30 cellular contexts compared by ENCODE assay signal in the genomic region with DNA sequence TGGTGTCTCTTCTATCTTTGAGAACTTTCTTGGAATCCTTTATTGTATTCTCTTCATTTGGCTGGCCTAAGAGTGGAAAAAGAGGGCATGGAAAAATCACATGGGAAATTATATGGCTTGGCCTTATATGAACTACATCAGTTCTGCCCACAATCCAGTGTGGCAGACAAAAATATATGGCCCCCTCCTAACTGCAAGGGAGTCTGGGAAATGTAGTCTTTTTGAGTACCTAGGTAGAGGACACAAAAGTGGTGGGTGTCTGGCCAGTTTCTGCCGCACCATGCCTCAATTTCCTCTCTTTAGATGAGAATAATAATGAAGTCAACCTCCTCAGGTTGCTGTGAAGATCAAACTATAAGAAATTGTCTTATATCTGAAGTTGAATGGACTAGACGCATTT.
"Had no signal": no experiment of that assay in that cellular context is flagged by ENCODE, and none has a peak within 500 bp of the region (broad histone marks: within the 10 kb centered on the region; RNA-seq: fewer than 3 reads in every experiment).

No MANE protein-coding gene starts in this region.

- H3K4me1 ChIP-seq: SJCRH30 had no signal

- H3K9me2 ChIP-seq: SK-N-SH had no signal

- H3K9ac ChIP-seq: SK-N-SH had no signal

- H3K4me2 ChIP-seq: SK-N-SH had no signal

- DNase-seq: activated CD4-positive, alpha-beta T cell treated with anti-CD3 and anti-CD28 coated beads for 36 hours; activated CD4-positive, alpha-beta T cell treated with anti-CD3 and anti-CD28 coated beads, Interleukin-2, amount 10 ng/mL, durations not matched to agents 7 days and 5 days; activated CD4-positive, alpha-beta T cell treated with anti-CD3 and anti-CD28 coated beads, Interleukin-2, amount 50 U/mL, for 48 hours; activated CD8-positive, alpha-beta T cell treated with anti-CD3 and anti-CD28 coated beads, Interleukin-2, amount 10 ng/mL, durations not matched to agents 7 days and 5 days; activated gamma-delta T cell treated with Interleukin-2 at 50 U/mL for 16 hours; activated naive CD4-positive, alpha-beta T cell treated with anti-CD3 and anti-CD28 coated beads, Interleukin-2, amount 10 ng/mL, durations not matched to agents 7 days and 5 days; activated naive CD8-positive, alpha-beta T cell treated with anti-CD3 and anti-CD28 coated beads, Interleukin-2, amount 50 U/mL, for 24 hours; activated T-cell treated with anti-CD3 and anti-CD28 coated beads, Interleukin-2, amount 50 U/mL, for 24 hours; anterior cingulate cortex; caudate nucleus; cerebellar nuclear complex; cortex of kidney; NCI-H1092 treated with DMSO at 0.1 percent for 48 hours; NCI-H1417; NCI-H146; NCI-H187; NCI-H2029 treated with DMSO at 0.1 percent for 48 hours; NCI-H2107; NCI-H2171; NCI-H446; NCI-H510A treated with DMSO at 0.1 percent for 48 hours; NCI-H526 treated with DMSO at 0.1 percent for 48 hours; NCI-H774; SHP77; SJCRH30; SK-N-SH had no signal

- H3K36me3 ChIP-seq: SJCRH30 had no signal

- H3K27ac ChIP-seq: SJCRH30 had no signal

- H3K27me3 ChIP-seq: SJCRH30 had no signal

- H3K4me3 ChIP-seq: SJCRH30 had no signal

- ATAC-seq: activated CD4-positive, alpha-beta T cell treated with anti-CD3 and anti-CD28 coated beads for 36 hours; activated CD4-positive, CD25-positive, alpha-beta regulatory T cell treated with anti-CD3 and anti-CD28 coated beads, Interleukin-2, amount 50 U/mL, for 24 hours; activated CD8-positive, alpha-beta T cell treated with anti-CD3 and anti-CD28 coated beads, Interleukin-2, amount 10 ng/mL, durations not matched to agents 7 days and 5 days; activated naive CD8-positive, alpha-beta T cell treated with anti-CD3 and anti-CD28 coated beads, Interleukin-2, amount 50 U/mL, for 24 hours; Panc1 had no signal

- FAIRE-seq: bronchial epithelial cell, TTC549 had no signal

- H3K9me3 ChIP-seq: SJCRH30, SK-N-SH had no signal
